ENCODE assay signal across 23 cellular contexts in genomic region chr21:38477241-38477640, GRCh38. TPM values are rescaled to one million over a fixed set of nuclear protein-coding genes. Genes with fewer than 3 reads are reported as not detected.
DNase-seq lines count a peak whose midpoint lies in the region; ATAC-seq, FAIRE-seq and TF ChIP-seq lines count a peak whose summit lies in the region.
"Had no signal": no experiment of that assay in that cellular context is flagged by ENCODE, and none has a peak within 500 bp of the region (broad histone marks: within the 10 kb centered on the region; RNA-seq: fewer than 3 reads in every experiment).

No MANE protein-coding gene starts in this region.

- no peak for DNase-seq in HL-60 (ENCODE audit: low read depth in 1 of 2, low spot score in 1 of 2)
- DNase-seq in NCI-H226: peak; percentile 22
- DNase-seq in K562 (ENCODE audit: extremely low read depth in 1 of 4, low spot score in 3 of 4): no peak
- no peak for DNase-seq in osteoblast (ENCODE audit: insufficient read length, low spot score, missing footprints)
- DNase-seq in HFFc6: no peak
- DNase-seq in Peyer's patch: no peak
- DNase-seq in NCI-H146 (lab: John Stamatoyannopoulos, UW): no peak
- DNase-seq: activated CD4-positive, alpha-beta T cell treated with anti-CD3 and anti-CD28 coated beads for 4 hours; activated gamma-delta T cell; amniotic stem cell; central memory CD4-positive, alpha-beta T cell; HCEC 1CT; mammary epithelial cell; NCI-H1694 treated with DMSO at 0.1 percent for 48 hours; NCI-H446 treated with DMSO at 0.1 percent for 48 hours; SHP77 treated with DMSO at 0.1 percent for 48 hours; small intestine; stimulated activated CD8-positive, alpha-beta memory T cell treated with anti-CD3 and anti-CD28 coated beads, Interleukin-4, amount 100 ng/mL, for 48 hours had no signal

- H3K4me2 ChIP-seq in K562 (ENCODE audit: insufficient read depth, low read length) (no peak overlapping the region), osteoblast (ENCODE audit: insufficient read depth, low read length) (no peak overlapping the region)
- H3K4me2 ChIP-seq: KMS-11 had no signal

- 6% methylated on average over 8 of the region's 8 CpGs for WGBS in K562 (ENCODE audit: insufficient coverage, low coverage, missing lambda C conversion rate)

- H3K27me3 Mint-ChIP-seq in HFFc6 (ENCODE audit: insufficient read depth): peaks cover 28% of the 10 kb centered on the region

- no peak for TF ChIP-seq RAD21 in K562 (CRISPR knock-in tag; conservative IDR thresholded peaks at IDR 0.05 in 1 of 2, IDR thresholded peaks at IDR 0.05 in 1 of 2)

- H3K4me3 Mint-ChIP-seq in HFFc6: no peak overlapping the region
- H3K4me3 Mint-ChIP-seq: nephron had no signal

- intact Hi-C loops in K562 (cut with micrococcal nuclease): no loop called here

- H3K27ac ChIP-seq in HL-60 (replicated peaks): peak overlapping the region; percentile 71
- no peak overlapping the region for H3K27ac ChIP-seq in K562 (ENCODE audit: extremely low read depth, low read depth, low read length)
- H3K27ac ChIP-seq in osteoblast (ENCODE audit: low read depth, low read length): peak overlapping the region; percentile 25
- H3K27ac ChIP-seq in Peyer's patch: no peak overlapping the region
- H3K27ac ChIP-seq: esophagus muscularis mucosa, KMS-11 had no signal

- no peaks in the 10 kb centered on the region for H3K9me1 ChIP-seq in K562 (ENCODE audit: control insufficient read depth, insufficient read depth, low read length)

- H2AFZ ChIP-seq in K562 (ENCODE audit: low read depth, low read length): no peak overlapping the region
- no peak overlapping the region for H2AFZ ChIP-seq in osteoblast (ENCODE audit: low read length)

- H3K27me3 ChIP-seq in HL-60 (ENCODE audit: insufficient read depth, poor library complexity, severe bottlenecking) (no peaks in the 10 kb centered on the region), K562 (ENCODE audit: control insufficient read depth in 2 of 2, insufficient read depth in 2 of 2, low read length in 2 of 2) (peaks cover 3 to 21% of the 10 kb centered on the region in 2 experiments; a peak in 3 of 5 replicates), osteoblast (ENCODE audit: insufficient read depth, low read length) (no peaks in the 10 kb centered on the region), Peyer's patch (no peaks in the 10 kb centered on the region)

- H3K4me1 Mint-ChIP-seq in HFFc6 (ENCODE audit: low read depth): peaks cover 19% of the 10 kb centered on the region; the same call in 1 of the 2 replicates

- FAIRE-seq in K562 (lab: Jason Lieb, UNC): no peak
- FAIRE-seq: small intestine had no signal

- H3K27ac Mint-ChIP-seq in HFFc6: no peak overlapping the region
- H3K27ac Mint-ChIP-seq: nephron, progenitor cell of endocrine pancreas had no signal

- H3K36me3 ChIP-seq in K562 (ENCODE audit: control insufficient read depth, insufficient read depth, low read length) (no peaks in the 10 kb centered on the region), osteoblast (ENCODE audit: insufficient read depth, low read length) (no peaks in the 10 kb centered on the region), Peyer's patch (no peaks in the 10 kb centered on the region)
- H3K36me3 ChIP-seq: esophagus muscularis mucosa had no signal

- no peak overlapping the region for H3K9ac ChIP-seq in K562 (ENCODE audit: insufficient read depth in 1 of 2, low read depth in 2 of 2, low read length in 2 of 2)
- H3K9ac ChIP-seq: KMS-11 had no signal

- TF ChIP-seq EP300 in K562 (IDR thresholded peaks at IDR 0.05; ENCODE audit: low read length): no peak

- TF ChIP-seq CTCF in HL-60 (IDR thresholded peaks at IDR 0.05; ENCODE audit: insufficient read depth, low read length): no peak
- TF ChIP-seq CTCF in K562 (IDR thresholded peaks at IDR 0.05 in 2 of 3, conservative IDR thresholded peaks at IDR 0.05 in 1 of 3; ENCODE audit: insufficient read depth in 2 of 3, low read depth in 1 of 3, low read length in 3 of 3): no peak
- no peak for TF ChIP-seq CTCF in osteoblast (IDR thresholded peaks at IDR 0.05; ENCODE audit: extremely low read depth, low read depth, low read length)
- no peak for TF ChIP-seq CTCF in HFFc6 (IDR thresholded peaks at IDR 0.05)
- no peak for TF ChIP-seq CTCF in Peyer's patch (IDR thresholded peaks at IDR 0.05)

- no TSS peak for BruUV-seq in K562 (replicated peaks; lab: Mats Ljungman, UMichigan)

- H4K20me1 ChIP-seq in K562 (replicated peaks; ENCODE audit: control insufficient read depth, insufficient read depth, low read length) (no peaks in the 10 kb centered on the region), osteoblast (ENCODE audit: insufficient read depth, low read length) (no peaks in the 10 kb centered on the region)

- in situ Hi-C loops in K562 (cut with MboI): no loop called here

- CTCF ChIA-PET in K562 (lab: Yijun Ruan, JAX; ENCODE audit: low intra/inter-chr PET ratio): no interaction called here

- no peaks in the 10 kb centered on the region for H3K36me3 Mint-ChIP-seq in HFFc6 (ENCODE audit: low read depth)

- ATAC-seq in K562 (no peak; the same call in 2 of the 3 replicates), GM21360 (IDR thresholded peaks at IDR 0.05; ENCODE audit: unreplicated experiment) (no peak)

- POLR2A ChIA-PET in K562 (lab: Yijun Ruan, JAX): interaction anchor here (0.7 kb wide), 1 partner anchor 13 kb away, joined by 3 read pairs; no protein-coding TSS in a partner anchor

- H3K9me3 Mint-ChIP-seq in HFFc6: no peaks in the 10 kb centered on the region
- H3K9me3 Mint-ChIP-seq: nephron had no signal

- TF ChIP-seq POLR2A in K562 (conservative IDR thresholded peaks at IDR 0.05) (no peak), Peyer's patch (IDR thresholded peaks at IDR 0.05) (no peak)

- no peaks in the 10 kb centered on the region for H3K9me3 ChIP-seq in K562 (replicated peaks; ENCODE audit: control insufficient read depth, insufficient read depth, low read depth, low read length)
- no peaks in the 10 kb centered on the region for H3K9me3 ChIP-seq in osteoblast (ENCODE audit: low read depth, low read length)
- H3K9me3 ChIP-seq in Peyer's patch: no peaks in the 10 kb centered on the region
- H3K9me3 ChIP-seq: esophagus muscularis mucosa had no signal

- H3K4me1 ChIP-seq in K562 (replicated peaks in 1 of 2; ENCODE audit: control insufficient read depth in 2 of 2, insufficient read depth in 2 of 2, low read length in 2 of 2) (peaks cover 4 to 13% of the 10 kb centered on the region in 2 experiments; a peak in 4 of 5 replicates), osteoblast (ENCODE audit: insufficient read depth, low read length) (peaks cover 19% of the 10 kb centered on the region), Peyer's patch (no peaks in the 10 kb centered on the region)

- H3K79me2 ChIP-seq in K562 (ENCODE audit: control insufficient read depth, insufficient read depth, low read length): no peaks in the 10 kb centered on the region
- no peaks in the 10 kb centered on the region for H3K79me2 ChIP-seq in osteoblast (ENCODE audit: insufficient read depth, low read length)

- H3K4me3 ChIP-seq in HL-60 (replicated peaks; ENCODE audit: insufficient read depth, low read length): no peak overlapping the region
- no peak overlapping the region for H3K4me3 ChIP-seq in K562
- H3K4me3 ChIP-seq in osteoblast (ENCODE audit: insufficient read depth, low read length): no peak overlapping the region
- H3K4me3 ChIP-seq in Peyer's patch: no peak overlapping the region
- H3K4me3 ChIP-seq: esophagus muscularis mucosa had no signal

TF ChIP-seq in K562, 482 proteins besides CTCF, POLR2A, EP300 and RAD21 (continues in another document):
- no peak for TF ChIP-seq KLF10 (CRISPR knock-in tag; IDR thresholded peaks at IDR 0.05)
- no peak for TF ChIP-seq PKNOX1 (IDR thresholded peaks at IDR 0.05)
- peak; percentile 52 for TF ChIP-seq MEIS2 (IDR thresholded peaks at IDR 0.05; ENCODE audit: partially characterized antibody)
- 0 out of 2 replicates have a peak, but pooled peaks have one; percentile 42 for TF ChIP-seq MECOM (CRISPR knock-in tag; IDR thresholded peaks at IDR 0.05)
- no peak for TF ChIP-seq MAFK (IDR thresholded peaks at IDR 0.05; ENCODE audit: low read length)

RNA-seq across cellular contexts. Expression of gene ERG, which starts 21.0 kb away (rescaled TPM):
- total RNA-seq in K562 (2011; cell fraction: chromatin; rRNA removed; ENCODE audit: low replicate concordance): not detected in 2 replicates
- total RNA-seq in K562 (2011; cell fraction: nucleolus; rRNA removed): not detected in 2 replicates
- total RNA-seq in K562 (2011; cell fraction: nucleoplasm; rRNA removed): not detected in 2 replicates
- total RNA-seq in K562 (2014; rRNA removed) (not detected in 2 replicates), K562 (2014; rRNA removed; fragmentation: Illumina TruSeq; extraction: Trizol) (not detected in 2 replicates), K562 (2015; rRNA removed; fragmentation: Illumina TruSeq; extraction: Trizol) (not detected in 2 replicates), K562 (2021) (not detected in 2 replicates), osteoblast (0.29 and 1.1 TPM in 2 replicates), Peyer's patch (10 to 100 TPM in 1 of 4 donors, 1 to 10 TPM in 3; 4.2 to 20.6 (median 4.8) TPM)
- polyA plus RNA-seq in K562 (2011; rRNA removed) (not detected in 2 replicates), K562 (2014; fragmentation: Illumina TruSeq; extraction: Trizol) (not detected in 2 replicates), K562 (2014; fragmentation: Nextera tagmentation; extraction: Ambion mirVana) (under 1 TPM in 1 of 2 experiments, not detected in 1; 0.06 TPM), K562 (2014; rRNA removed) (not detected in 2 replicates)
- 0.07 TPM in 1 of 2 replicates, not detected in the other for polyA plus RNA-seq in K562 (2011; cell fraction: cytosol; rRNA removed)
- 0.30 TPM in 1 of 2 replicates, not detected in the other for polyA plus RNA-seq in K562 (2011; cell fraction: nucleus; rRNA removed)
- 0.03 and 0.07 TPM in 2 replicates for polyA plus RNA-seq in K562 (2012)
- not detected in 2 replicates for polyA minus RNA-seq in K562 (2011; rRNA and poly(A)+ RNA removed)
- polyA minus RNA-seq in K562 (2011; cell fraction: cytosol; rRNA and poly(A)+ RNA removed): not detected in 2 replicates
- polyA minus RNA-seq in K562 (2011; cell fraction: nucleus; rRNA and poly(A)+ RNA removed): not detected in 2 replicates
- not detected for total RNA-seq in HFFc6 (2021; fragmentation: NEBNext Ultra II Directional; extraction: Animal tissue kit (Norgen Biotek cat#: 25700))
- total RNA-seq: progenitor cell of endocrine pancreas had no signal

Comparison
In these comparisons a context has a peak if more than half of its experiments do, and no peak if none do; other contexts are left out.
1. H3K27ac ChIP-seq: peak in HL-60 (single experiment) and osteoblast (single experiment); none in K562 (single experiment) and Peyer's patch (0 of 4).